In genomic region chr1:167544447-167544846, GRCh38 we compare ENCODE assay signal across 2 cellular contexts.
A peak's percentile ranks its signal among the peaks of the same experiment; 100 is the strongest.
TF ChIP-seq lines count a peak whose summit lies in the region.

No MANE protein-coding gene starts in this region.

TF ChIP-seq in A549, 52 proteins besides CTCF, POLR2A, EP300 and RAD21:
- TF ChIP-seq NR3C1 (IDR thresholded peaks at IDR 0.05): no peak
- TF ChIP-seq CEBPB (IDR thresholded peaks at IDR 0.05): peak; percentile 60 to 69; a peak in 3 of 4 replicates
- no peak for TF ChIP-seq CHD2 (IDR thresholded peaks at IDR 0.05; ENCODE audit: low read length, partially characterized antibody)
- no peak for TF ChIP-seq HDAC2 (IDR thresholded peaks at IDR 0.05)
- no peak for TF ChIP-seq HOXA7 (CRISPR knock-in tag; IDR thresholded peaks at IDR 0.05)
- TF ChIP-seq HOXB13 (CRISPR knock-in tag; IDR thresholded peaks at IDR 0.05; ENCODE audit: low read depth): no peak

TF ChIP-seq in H1, 55 proteins besides CTCF, POLR2A, EP300 and RAD21:
- no peak for TF ChIP-seq TEAD4 (IDR thresholded peaks at IDR 0.05; ENCODE audit: low read depth, low read length)
- no peak for TF ChIP-seq SIN3A (conservative IDR thresholded peaks at IDR 0.05 in 1 of 2, IDR thresholded peaks at IDR 0.05 in 1 of 2; ENCODE audit: low read depth in 1 of 2, low read length in 2 of 2)
- no peak for TF ChIP-seq SIX5 (IDR thresholded peaks at IDR 0.05; ENCODE audit: low read depth, low read length)
- TF ChIP-seq ATF2 (IDR thresholded peaks at IDR 0.05; ENCODE audit: low read length): no peak
- no peak for TF ChIP-seq KDM5A (IDR thresholded peaks at IDR 0.05; ENCODE audit: low read length)
- TF ChIP-seq RNF2 (IDR thresholded peaks at IDR 0.05; ENCODE audit: borderline replicate concordance, low read depth, low read length, missing control alignments, poor library complexity, severe bottlenecking): no peak
- peak; percentile 86 for TF ChIP-seq CEBPB (IDR thresholded peaks at IDR 0.05; ENCODE audit: low read depth, low read length)
